In the genomic region with DNA sequence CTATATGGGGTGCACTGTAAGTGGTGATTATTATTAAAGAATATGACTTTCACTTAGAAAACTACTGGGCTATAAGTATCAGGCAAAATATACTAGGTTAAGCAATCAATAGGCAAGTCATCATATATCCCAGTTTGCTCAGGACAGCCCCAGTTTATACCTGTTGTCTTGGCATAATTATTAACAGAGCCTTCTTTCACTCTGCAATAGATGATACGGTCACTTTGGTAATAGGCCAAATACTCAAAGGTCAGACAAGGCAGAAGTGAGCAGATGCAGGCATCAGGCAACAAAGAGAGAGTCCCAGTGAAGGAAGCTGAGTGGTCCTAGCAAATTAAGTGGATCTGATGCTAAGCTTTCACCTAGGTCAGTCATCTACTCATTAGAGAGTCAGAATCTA, we compare ENCODE assay signal across 29 cellular contexts.
"Had no signal": no experiment of that assay in that cellular context is flagged by ENCODE, and none has a peak within 500 bp of the region (broad histone marks: within the 10 kb centered on the region; RNA-seq: fewer than 3 reads in every experiment).

No MANE protein-coding gene starts in this region.

- H3K36me3 ChIP-seq: colonic mucosa, gastrocnemius medialis, neural progenitor cell, prostate gland, thoracic aorta, tibial nerve, upper lobe of right lung, uterus had no signal

- H3K27me3 ChIP-seq: colonic mucosa, gastrocnemius medialis, neural progenitor cell, tibial nerve, upper lobe of right lung, uterus had no signal

- ATAC-seq: esophagus mucosa; gastrocnemius medialis; left colon; left ventricle myocardium superior; right cardiac atrium; stimulated activated naive B cell treated with anti-CD40 and anti-IgM and Interleukin-4, amounts not matched to agents 10 μg/mL and 1 μg/mL and 100 μg/mL, for 72 hours; upper lobe of right lung had no signal

- H3K4me1 ChIP-seq: colonic mucosa, gastrocnemius medialis, parathyroid adenoma, prostate gland, tibial nerve, upper lobe of right lung, uterus had no signal

- H3K27ac Mint-ChIP-seq: dendritic cell treated with granulocyte-macrophage colony-stimulating factor and Interleukin-4, amounts not matched to agents 40 ng/mL and 50 ng/mL, for 4 days; endodermal cell; memory B cell; nephron; neural progenitor cell; stimulated activated naive B cell treated with anti-CD40 and anti-IgM and Interleukin-4, amounts not matched to agents 10 μg/mL and 1 μg/mL and 100 μg/mL, for 72 hours; stimulated activated naive CD8-positive, alpha-beta T cell treated with anti-CD3 and anti-CD28 coated beads, Interleukin-15, Interleukin-2, amounts not matched to agents 100 ng/mL and 50 ng/mL, for 24 hours had no signal

- H3K36me3 Mint-ChIP-seq: neural progenitor cell had no signal

- H3K27ac ChIP-seq: colonic mucosa, epithelial cell of prostate, gastrocnemius medialis, neural progenitor cell, parathyroid adenoma, prostate gland, skin epidermis, thoracic aorta, tibial nerve, upper lobe of right lung, uterus had no signal

- H3K9me3 ChIP-seq: colonic mucosa, gastrocnemius medialis, prostate gland, thoracic aorta, upper lobe of right lung, uterus had no signal

- H3K4me3 Mint-ChIP-seq: dendritic cell treated with granulocyte-macrophage colony-stimulating factor and Interleukin-4, amounts not matched to agents 40 ng/mL and 50 ng/mL, for 4 days; endodermal cell; memory B cell; naive B cell; nephron; neural progenitor cell; stimulated activated naive B cell treated with anti-CD40 and anti-IgM and Interleukin-4, amounts not matched to agents 10 μg/mL and 1 μg/mL and 100 μg/mL, for 72 hours; stimulated activated naive CD8-positive, alpha-beta T cell treated with anti-CD3 and anti-CD28 coated beads, Interleukin-15, Interleukin-2, amounts not matched to agents 100 ng/mL and 50 ng/mL, for 24 hours had no signal

- H3K27me3 Mint-ChIP-seq: dendritic cell treated with granulocyte-macrophage colony-stimulating factor and Interleukin-4, amounts not matched to agents 40 ng/mL and 50 ng/mL, for 4 days; memory B cell; naive B cell; stimulated activated naive B cell treated with anti-CD40 and anti-IgM and Interleukin-4, amounts not matched to agents 10 μg/mL and 1 μg/mL and 100 μg/mL, for 72 hours; stimulated activated naive CD8-positive, alpha-beta T cell treated with anti-CD3 and anti-CD28 coated beads, Interleukin-15, Interleukin-2, amounts not matched to agents 100 ng/mL and 50 ng/mL, for 24 hours had no signal

- H3K4me1 Mint-ChIP-seq: memory B cell; naive B cell; stimulated activated naive B cell treated with anti-CD40 and anti-IgM and Interleukin-4, amounts not matched to agents 10 μg/mL and 1 μg/mL and 100 μg/mL, for 72 hours had no signal

- DNase-seq: colonic mucosa; effector CD8-positive, alpha-beta T cell; endodermal cell; foreskin fibroblast; gastrocnemius medialis; head of caudate nucleus; hippocampal formation; left colon; left ventricle myocardium superior; naive B cell; right cardiac atrium; stimulated activated CD4-positive, alpha-beta T cell treated with anti-CD3 and anti-CD28 coated beads, Interleukin-15, amount 100 ng/mL, for 24 hours; stimulated activated CD4-positive, alpha-beta T cell treated with anti-CD3 and anti-CD28 coated beads, Interleukin-2, amount 100 ng/mL, for 48 hours; stimulated activated naive B cell treated with anti-CD40 and anti-IgM and Interleukin-4, amounts not matched to agents 10 μg/mL and 1 μg/mL and 100 μg/mL, for 72 hours; upper lobe of right lung; uterus had no signal

- H3K4me3 ChIP-seq: colonic mucosa, gastrocnemius medialis, lung, neural progenitor cell, prostate gland, skin epidermis, thoracic aorta, tibial nerve, upper lobe of right lung, uterus had no signal
